12 cellular contexts compared by ENCODE assay signal in the genomic region with DNA sequence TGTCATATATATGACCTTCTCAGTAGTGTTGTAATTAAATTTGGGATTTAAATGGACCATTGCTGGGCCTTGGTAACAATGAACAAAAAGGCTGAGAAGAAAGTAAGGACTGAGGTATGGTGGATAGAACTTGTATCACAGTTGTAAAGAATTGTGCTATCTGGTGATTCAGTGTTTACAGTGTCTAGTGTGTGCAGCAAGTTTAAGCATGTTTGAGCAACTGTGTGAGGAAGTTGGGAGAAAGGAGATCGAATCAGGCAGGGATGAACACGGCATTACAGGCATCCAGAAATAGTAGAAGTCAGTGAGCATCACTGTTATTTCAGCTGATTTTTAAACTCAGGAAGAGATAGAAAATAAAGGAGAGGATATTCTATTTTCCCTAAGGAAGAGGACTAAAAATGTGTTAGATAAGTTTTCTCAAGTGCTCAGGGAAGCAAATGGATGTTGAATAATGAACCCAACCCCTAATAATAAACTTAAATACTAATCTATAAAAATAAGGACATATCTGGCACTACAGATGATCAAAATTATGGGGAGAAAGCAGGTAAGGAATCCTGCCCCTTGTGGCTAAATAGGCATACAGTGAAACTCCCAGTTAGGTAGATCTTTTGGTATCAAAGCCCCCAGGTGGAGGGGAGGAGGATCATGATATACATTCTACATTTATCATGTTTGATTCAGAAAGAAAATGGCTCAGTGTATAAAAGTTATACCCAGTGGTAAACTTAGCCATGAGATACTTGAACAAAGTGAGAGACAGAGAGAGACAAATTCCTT.
DNase-seq lines count a peak whose midpoint lies in the region; ATAC-seq, FAIRE-seq and TF ChIP-seq lines count a peak whose summit lies in the region.
"Had no signal": no experiment of that assay in that cellular context is flagged by ENCODE, and none has a peak within 500 bp of the region (broad histone marks: within the 10 kb centered on the region; RNA-seq: fewer than 3 reads in every experiment).

No MANE protein-coding gene starts in this region.

- TF ChIP-seq CTCF in Caco-2 (IDR thresholded peaks at IDR 0.05; ENCODE audit: insufficient read depth in 1 of 2, low read depth in 1 of 2, low read length in 1 of 2, severe bottlenecking in 1 of 2, unreplicated experiment in 1 of 2) (peak; percentile 15 to 49), HFF-Myc (IDR thresholded peaks at IDR 0.05; ENCODE audit: low read depth, low read length, missing control alignments) (peak; percentile 23), VCaP (conservative IDR thresholded peaks at IDR 0.05) (peak; percentile 59), HepG2 (CRISPR knock-in tag; IDR thresholded peaks at IDR 0.05) (no peak)

- H3K9me3 Mint-ChIP-seq in Caco-2 (ENCODE audit: unreplicated experiment): no peaks in the 10 kb centered on the region

- H3K79me2 ChIP-seq in HepG2 (ENCODE audit: insufficient read depth, low read length): no peaks in the 10 kb centered on the region

- ATAC-seq in HepG2 (peak; percentile 45; the same call in 2 of the 3 replicates), GM21576 (IDR thresholded peaks at IDR 0.05; ENCODE audit: unreplicated experiment) (no peak)
- ATAC-seq: esophagus mucosa had no signal

- DNase-seq in Caco-2 (peak in 1 of 2 experiments; percentile 6), HFF-Myc (ENCODE audit: extremely low read depth, low read depth) (no peak), HepG2 (ENCODE audit: low spot score) (no peak), NCI-H2081 (lab: John Stamatoyannopoulos, UW) (no peak), D341Med (ENCODE audit: low spot score) (no peak)
- DNase-seq in stimulated activated naive CD4-positive, alpha-beta T cell treated with Interleukin-2 at 50 U/mL for 16 hours (lab: John Stamatoyannopoulos, UW): no peak
- DNase-seq: NCI-H2081 treated with DMSO at 0.1 percent for 48 hours; stimulated activated CD4-positive, alpha-beta T cell treated with anti-CD3 and anti-CD28 coated beads, Interleukin-2, amount 100 ng/mL, for 24 hours had no signal

- FAIRE-seq in HepG2 (lab: Jason Lieb, UNC): no peak

- H3K4me3 ChIP-seq in Caco-2 (ENCODE audit: low read depth, low read length) (no peak overlapping the region), HFF-Myc (replicated peaks; ENCODE audit: low read depth, low read length) (no peak overlapping the region), HepG2 (replicated peaks in 1 of 3; ENCODE audit: insufficient read depth in 1 of 3, low read depth in 2 of 3, low read length in 3 of 3) (no peak overlapping the region)
- H3K4me3 ChIP-seq: SK-N-MC had no signal

- no peak for TF ChIP-seq RAD21 in HepG2 (CRISPR knock-in tag; IDR thresholded peaks at IDR 0.05)

- BruUV-seq in Caco-2 (replicated peaks; lab: Mats Ljungman, UMichigan) (no TSS peak), HepG2 (replicated peaks; lab: Mats Ljungman, UMichigan) (no TSS peak)

- H3K27ac ChIP-seq in VCaP (no peak overlapping the region), HepG2 (ENCODE audit: extremely low read length, insufficient read depth, low read length) (no peak overlapping the region)
- H3K27ac ChIP-seq: SK-N-MC had no signal

- TF ChIP-seq POLR2A in HepG2 (IDR thresholded peaks at IDR 0.05; ENCODE audit: insufficient read depth in 1 of 2, low read depth in 2 of 2, low read length in 2 of 2): no peak

- no peak overlapping the region for H3K27ac Mint-ChIP-seq in Caco-2 (ENCODE audit: unreplicated experiment)

- H3K4me1 Mint-ChIP-seq in Caco-2 (ENCODE audit: low read depth, unreplicated experiment): no peaks in the 10 kb centered on the region

- H3K9me3 ChIP-seq in Caco-2 (no peaks in the 10 kb centered on the region; the same call in 1 of the 2 replicates), HepG2 (ENCODE audit: low read length) (no peaks in the 10 kb centered on the region)

- no peaks in the 10 kb centered on the region for H4K20me1 ChIP-seq in HepG2 (ENCODE audit: insufficient read depth, low read length)

- intact Hi-C loops in Caco-2 (cut with micrococcal nuclease; ENCODE audit: unreplicated experiment): no loop called here
- intact Hi-C loops in HepG2 (cut with micrococcal nuclease; ENCODE audit: unreplicated experiment): no loop called here

- no peaks in the 10 kb centered on the region for H3K4me1 ChIP-seq in Caco-2
- H3K4me1 ChIP-seq in HepG2 (ENCODE audit: insufficient read depth, low read length): no peaks in the 10 kb centered on the region

- POLR2A ChIA-PET in Caco-2 (lab: Charles Lee) (no interaction called here), HepG2 (lab: Yijun Ruan, JAX) (no interaction called here)

- CTCF ChIA-PET in Caco-2 (lab: Charles Lee): no interaction called here
- CTCF ChIA-PET in HepG2 (lab: Yijun Ruan, JAX; ENCODE audit: low intra/inter-chr PET ratio, low total read pairs): no interaction called here

- H2AFZ ChIP-seq in HepG2 (ENCODE audit: low read length): no peak overlapping the region

- H3K4me3 Mint-ChIP-seq in Caco-2 (ENCODE audit: unreplicated experiment): no peak overlapping the region

- H3K36me3 ChIP-seq in Caco-2 (ENCODE audit: control insufficient read depth, insufficient read depth, low read length) (no peaks in the 10 kb centered on the region), HepG2 (replicated peaks in 1 of 2; ENCODE audit: control insufficient read depth in 1 of 2, insufficient read depth in 2 of 2, low read length in 2 of 2) (no peaks in the 10 kb centered on the region)

- WGBS in HepG2 (ENCODE audit: low lambda C conversion rate): 0% methylated on average over 2 of the region's 2 CpGs

- no peak overlapping the region for H3K9ac ChIP-seq in HepG2 (ENCODE audit: insufficient read depth, low read depth, low read length)

- H3K4me2 ChIP-seq in HepG2 (ENCODE audit: low read depth, low read length): no peak overlapping the region

- no peaks in the 10 kb centered on the region for H3K36me3 Mint-ChIP-seq in Caco-2 (ENCODE audit: insufficient read depth, unreplicated experiment)

- H3K27me3 ChIP-seq in Caco-2 (replicated peaks; ENCODE audit: control insufficient read depth, insufficient read depth, low read length): no peaks in the 10 kb centered on the region
- H3K27me3 ChIP-seq in HepG2 (ENCODE audit: control insufficient read depth in 1 of 2, insufficient read depth in 2 of 2, low read length in 2 of 2): no peaks in the 10 kb centered on the region

- TF ChIP-seq EP300 in HepG2 (IDR thresholded peaks at IDR 0.05; ENCODE audit: low read depth in 2 of 2, low read length in 2 of 2) (no peak), HepG2 (CRISPR knock-in tag; IDR thresholded peaks at IDR 0.05; ENCODE audit: borderline replicate concordance) (no peak)

- in situ Hi-C loops in HepG2 (cut with HindIII; ENCODE audit: extremely low pct_ligation_motif_present, low pct_unique_long_range_greater_than_20kb): no loop called here

- H3K27me3 Mint-ChIP-seq in Caco-2 (ENCODE audit: insufficient read depth, unreplicated experiment): no peaks in the 10 kb centered on the region

TF ChIP-seq in HepG2, 621 proteins besides CTCF, POLR2A, EP300 and RAD21:
- TF ChIP-seq ZNF235 (CRISPR knock-in tag; IDR thresholded peaks at IDR 0.05; ENCODE audit: borderline replicate concordance) (no peak), ZIK1 (CRISPR knock-in tag; IDR thresholded peaks at IDR 0.05; ENCODE audit: borderline replicate concordance, low read depth) (no peak)
